13 cellular contexts compared by ENCODE assay signal in the genomic region with DNA sequence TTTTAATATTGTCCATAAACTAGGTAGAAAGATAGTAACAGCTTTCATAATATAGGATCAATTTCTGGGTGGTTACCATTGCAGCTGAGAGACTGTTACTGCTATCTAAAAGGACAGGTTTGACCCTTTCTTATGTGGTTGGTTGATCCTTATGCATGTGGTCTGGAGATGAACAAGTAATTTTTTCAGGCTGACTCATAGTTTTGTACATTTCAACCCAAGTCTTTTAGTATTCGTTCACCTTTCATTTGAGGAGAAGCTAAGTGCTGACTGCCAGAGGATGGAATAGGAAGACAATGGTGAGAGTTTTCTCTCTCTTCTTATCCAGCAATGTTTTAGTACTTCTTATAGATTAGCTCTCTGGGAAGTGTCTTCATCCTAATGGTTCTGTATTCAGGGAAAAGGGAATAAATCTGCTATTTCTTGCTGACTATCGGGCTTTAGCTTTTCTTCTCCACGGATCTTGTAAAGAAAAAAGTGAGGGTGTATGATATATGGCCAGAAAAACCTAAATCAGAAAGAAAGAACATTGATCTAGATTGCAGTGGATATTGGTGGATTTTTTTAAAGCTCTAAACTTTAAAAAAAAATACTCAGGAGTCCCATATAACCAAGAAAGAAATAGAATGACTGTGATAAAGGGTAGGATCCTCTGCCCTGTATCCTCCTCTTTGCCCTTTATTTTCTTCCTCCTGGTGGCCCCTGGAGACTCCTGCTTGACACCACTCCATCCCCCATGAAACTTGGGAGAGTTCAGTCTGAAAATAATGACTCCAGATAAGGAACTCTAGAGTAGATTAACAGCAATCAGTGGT.
DNase-seq lines count a peak whose midpoint lies in the region; TF ChIP-seq lines count a peak whose summit lies in the region.
"Had no signal": no experiment of that assay in that cellular context is flagged by ENCODE, and none has a peak within 500 bp of the region (broad histone marks: within the 10 kb centered on the region; RNA-seq: fewer than 3 reads in every experiment).

No MANE protein-coding gene starts in this region.

- no peak overlapping the region for H2AK5ac ChIP-seq in neuronal stem cell (ENCODE audit: low read depth, low read length)

- H3K4me3 ChIP-seq in astrocyte of the cerebellum (ENCODE audit: low read depth, low read length) (no peak overlapping the region), neuronal stem cell (ENCODE audit: low read length in 2 of 2) (no peak overlapping the region)

- no peak overlapping the region for H3K9ac ChIP-seq in neuronal stem cell (ENCODE audit: low read depth, low read length, poor library complexity)
- H3K9ac ChIP-seq: parathyroid adenoma had no signal

- TF ChIP-seq CTCF in astrocyte of the cerebellum (IDR thresholded peaks at IDR 0.05; ENCODE audit: low read depth, low read length, missing control alignments), result no peak

- no peaks in the 10 kb centered on the region for H3K36me3 ChIP-seq in neuronal stem cell (replicated peaks in 1 of 2; ENCODE audit: control insufficient read depth in 2 of 2, insufficient read depth in 2 of 2, low read length in 2 of 2)

- in situ Hi-C loops in astrocyte of the cerebellum (cut with HindIII; ENCODE audit: low sequenced_read_pairs), result loop anchor here (10.0 kb wide), 1 partner anchor 82 kb away; no protein-coding TSS in a partner anchor

- no peak overlapping the region for H3K14ac ChIP-seq in neuronal stem cell (ENCODE audit: low read length)

- H3K27me3 ChIP-seq in neuronal stem cell (ENCODE audit: control insufficient read depth in 3 of 3, insufficient read depth in 3 of 3, low read depth in 1 of 3, low read length in 3 of 3), result peaks cover 0 to 6% (median 0%) of the 10 kb centered on the region in 3 experiments

- H3K4me2 ChIP-seq in neuronal stem cell (ENCODE audit: insufficient read depth, low read length, poor library complexity, severe bottlenecking), result no peak overlapping the region

- no peak overlapping the region for H4K91ac ChIP-seq in neuronal stem cell (ENCODE audit: low read depth, low read length, poor library complexity)

- H2BK5ac ChIP-seq in neuronal stem cell (ENCODE audit: low read length), result no peak overlapping the region

- H3K9me3 ChIP-seq in neuronal stem cell (replicated peaks in 1 of 2; ENCODE audit: control insufficient read depth in 2 of 2, insufficient read depth in 1 of 2, low read depth in 1 of 2, low read length in 2 of 2), result peaks cover 0 to 2% of the 10 kb centered on the region in 2 donors

- H2AFZ ChIP-seq in neuronal stem cell (ENCODE audit: low read length), result no peak overlapping the region
- H2AFZ ChIP-seq: parathyroid adenoma had no signal

- no peak overlapping the region for H3K23ac ChIP-seq in neuronal stem cell (ENCODE audit: low read depth, low read length, poor library complexity)

- DNase-seq in CMK (ENCODE audit: low read depth) (peak; percentile 18), HT1080 (ENCODE audit: low read depth) (peak; percentile 87), astrocyte of the cerebellum (ENCODE audit: low read depth) (peak; percentile 39), kidney glomerular epithelial cell (lab: John Stamatoyannopoulos, UW) (peak; percentile 91), neuronal stem cell (ENCODE audit: low spot score) (no peak), ecto neural progenitor cell (ENCODE audit: low spot score) (no peak), NCI-H2081 treated with DMSO at 0.1 percent for 48 hours (lab: John Stamatoyannopoulos, UW) (no peak), iPS-NIHi7 (ENCODE audit: extremely low spot score) (no peak)
- DNase-seq: cortex of kidney, kidney, NCI-H774 had no signal

- H3K4ac ChIP-seq in neuronal stem cell (ENCODE audit: low read length), result no peak overlapping the region

- no peak overlapping the region for H4K8ac ChIP-seq in neuronal stem cell (ENCODE audit: low read depth, low read length)

- H3K27ac ChIP-seq in neuronal stem cell (replicated peaks; ENCODE audit: low read length), result no peak overlapping the region
- H3K27ac ChIP-seq: C4-2B, parathyroid adenoma had no signal

- H2BK120ac ChIP-seq in neuronal stem cell (ENCODE audit: low read depth, low read length), result no peak overlapping the region

- WGBS in neuronal stem cell (ENCODE audit: extremely low coverage in 2 of 2, insufficient read length in 2 of 2, insufficient replicate concordance in 1 of 2), 2 donors, result no CpG with 5 or more reads among the region's 3 CpGs

- H3K79me1 ChIP-seq in neuronal stem cell (ENCODE audit: low read depth, low read length), result no peaks in the 10 kb centered on the region

- no peaks in the 10 kb centered on the region for H3K4me1 ChIP-seq in neuronal stem cell (ENCODE audit: control insufficient read depth in 2 of 2, insufficient read depth in 1 of 2, low read depth in 1 of 2, low read length in 2 of 2)
- H3K4me1 ChIP-seq: parathyroid adenoma had no signal

- no peak overlapping the region for H2BK12ac ChIP-seq in neuronal stem cell (ENCODE audit: low read length)

- no peak overlapping the region for H2BK15ac ChIP-seq in neuronal stem cell (ENCODE audit: low read length)

- no peak overlapping the region for H3K18ac ChIP-seq in neuronal stem cell (ENCODE audit: low read length)

Comparison
In these comparisons a context has a peak if more than half of its experiments do, and no peak if none do; other contexts are left out.
1. DNase-seq: peak in CMK (single experiment), HT1080 (single experiment), astrocyte of the cerebellum (single experiment) and kidney glomerular epithelial cell (single experiment); none in neuronal stem cell (single experiment), ecto neural progenitor cell (single experiment), NCI-H2081 treated with DMSO at 0.1 percent for 48 hours (single experiment) and iPS-NIHi7 (single experiment).